ENCODE assay signal across 14 cellular contexts in genomic region chr13:51739403-51740112, GRCh38.
DNase-seq lines count a peak whose midpoint lies in the region; ATAC-seq, FAIRE-seq and TF ChIP-seq lines count a peak whose summit lies in the region.
"Had no signal": no experiment of that assay in that cellular context is flagged by ENCODE, and none has a peak within 500 bp of the region (broad histone marks: within the 10 kb centered on the region; RNA-seq: fewer than 3 reads in every experiment).

No MANE protein-coding gene starts in this region.

- peaks cover 3 to 9% (median 8%) of the 10 kb centered on the region in 4 donors for H3K4me1 ChIP-seq in liver (ENCODE audit: control insufficient read depth in 4 of 4, insufficient read depth in 4 of 4, low read length in 3 of 4)

- H3K4me1 Mint-ChIP-seq in stimulated activated effector memory CD8-positive, alpha-beta T cell treated with anti-CD3 and anti-CD28 coated beads, Interleukin-12 subunit alpha, Interleukin-12 subunit beta, amount 100 ng/mL, for 72 hours, result peaks cover 22% of the 10 kb centered on the region
- peaks cover 17% of the 10 kb centered on the region for H3K4me1 Mint-ChIP-seq in activated CD8-positive, alpha-beta T cell treated with anti-CD3 and anti-CD28 coated beads, Interleukin-2, amount 10 ng/mL, durations not matched to agents 7 days and 5 days (ENCODE audit: low read depth)
- H3K4me1 Mint-ChIP-seq: IgD-negative memory B cell had no signal

- TF ChIP-seq RAD21 in liver (IDR thresholded peaks at IDR 0.05), result peak in 1 of 2 donors; percentile 22

- WGBS in liver, result 51% methylated on average over 6 of the region's 6 CpGs

- H3K9me3 ChIP-seq in liver (ENCODE audit: control insufficient read depth in 4 of 4, low read length in 3 of 4), result no peaks in the 10 kb centered on the region

- TF ChIP-seq CTCF in liver (IDR thresholded peaks at IDR 0.05; ENCODE audit: low read depth, low read length, missing input control), result no peak

- H3K36me3 Mint-ChIP-seq in stimulated activated effector memory CD8-positive, alpha-beta T cell treated with anti-CD3 and anti-CD28 coated beads, Interleukin-12 subunit alpha, Interleukin-12 subunit beta, amount 100 ng/mL, for 72 hours, result peaks cover 35% of the 10 kb centered on the region
- H3K36me3 Mint-ChIP-seq in activated CD8-positive, alpha-beta T cell treated with anti-CD3 and anti-CD28 coated beads, Interleukin-2, amount 10 ng/mL, durations not matched to agents 7 days and 5 days (ENCODE audit: low read depth), result peaks cover 18% of the 10 kb centered on the region

- POLR2A ChIA-PET in activated CD8-positive, alpha-beta T cell treated with anti-CD3 and anti-CD28 coated beads, Interleukin-2, amount 10 ng/mL, durations not matched to agents 7 days and 5 days (lab: Charles Lee), result no interaction called here

- H3K36me3 ChIP-seq in liver (ENCODE audit: control insufficient read depth in 4 of 4, insufficient read depth in 3 of 4, low read depth in 1 of 4, low read length in 3 of 4), result peaks cover 0 to 2% (median 0%) of the 10 kb centered on the region in 4 donors
- H3K36me3 ChIP-seq: cardiac muscle cell had no signal

- no peak overlapping the region for H3K4me3 ChIP-seq in liver (ENCODE audit: low read depth in 1 of 3, low read length in 3 of 3)
- H3K4me3 ChIP-seq: cardiac muscle cell had no signal

- no peaks in the 10 kb centered on the region for H3K27me3 Mint-ChIP-seq in activated CD8-positive, alpha-beta T cell treated with anti-CD3 and anti-CD28 coated beads, Interleukin-2, amount 10 ng/mL, durations not matched to agents 7 days and 5 days (ENCODE audit: low read depth)
- H3K27me3 Mint-ChIP-seq: activated CD4-positive, alpha-beta T cell treated with anti-CD3 and anti-CD28 coated beads, Interleukin-2, amount 10 ng/mL, durations not matched to agents 7 days and 5 days; IgD-negative memory B cell had no signal

- H3K27ac ChIP-seq in liver (ENCODE audit: low read depth in 1 of 2, low read length in 2 of 2), result peak overlapping the region; percentile 27 to 78
- H3K27ac ChIP-seq: cardiac muscle cell had no signal

- no peaks in the 10 kb centered on the region for H3K27me3 ChIP-seq in liver (ENCODE audit: control insufficient read depth in 4 of 4, insufficient read depth in 4 of 4, low read length in 3 of 4)
- H3K27me3 ChIP-seq: cardiac muscle cell had no signal

- peak overlapping the region; percentile 34 for H3K27ac Mint-ChIP-seq in stimulated activated effector memory CD8-positive, alpha-beta T cell treated with anti-CD3 and anti-CD28 coated beads, Interleukin-12 subunit alpha, Interleukin-12 subunit beta, amount 100 ng/mL, for 72 hours
- H3K27ac Mint-ChIP-seq in activated CD8-positive, alpha-beta T cell treated with anti-CD3 and anti-CD28 coated beads, Interleukin-2, amount 10 ng/mL, durations not matched to agents 7 days and 5 days, result no peak overlapping the region
- H3K27ac Mint-ChIP-seq: activated CD4-positive, alpha-beta T cell treated with anti-CD3 and anti-CD28 coated beads, Interleukin-2, amount 10 ng/mL, durations not matched to agents 7 days and 5 days had no signal

- no peak overlapping the region for H3K9ac ChIP-seq in liver (ENCODE audit: low read depth in 1 of 2, low read length in 2 of 2)

- no peak overlapping the region for H3K4me3 Mint-ChIP-seq in stimulated activated effector memory CD8-positive, alpha-beta T cell treated with anti-CD3 and anti-CD28 coated beads, Interleukin-12 subunit alpha, Interleukin-12 subunit beta, amount 100 ng/mL, for 72 hours
- no peak overlapping the region for H3K4me3 Mint-ChIP-seq in activated CD8-positive, alpha-beta T cell treated with anti-CD3 and anti-CD28 coated beads, Interleukin-2, amount 10 ng/mL, durations not matched to agents 7 days and 5 days
- H3K4me3 Mint-ChIP-seq: activated CD4-positive, alpha-beta T cell treated with anti-CD3 and anti-CD28 coated beads, Interleukin-2, amount 10 ng/mL, durations not matched to agents 7 days and 5 days; IgD-negative memory B cell had no signal

- ATAC-seq in stimulated activated effector memory CD8-positive, alpha-beta T cell treated with anti-CD3 and anti-CD28 coated beads, Interleukin-12 subunit alpha, Interleukin-12 subunit beta, amount 100 ng/mL, for 72 hours, result no peak
- no peak for ATAC-seq in activated CD8-positive, alpha-beta T cell treated with anti-CD3 and anti-CD28 coated beads, Interleukin-2, amount 10 ng/mL, durations not matched to agents 7 days and 5 days
- no peak for ATAC-seq in GM18511 (IDR thresholded peaks at IDR 0.05; ENCODE audit: unreplicated experiment)

- intact Hi-C loops in posterior vena cava (cut with DNase I), result loop anchor here in 1 of 2 donors (10.0 kb wide), 2 partner anchors 145 to 515 kb away; partner anchors contain the start of gene FAM124A

- H3K9me3 Mint-ChIP-seq in stimulated activated effector memory CD8-positive, alpha-beta T cell treated with anti-CD3 and anti-CD28 coated beads, Interleukin-12 subunit alpha, Interleukin-12 subunit beta, amount 100 ng/mL, for 72 hours, result no peaks in the 10 kb centered on the region
- H3K9me3 Mint-ChIP-seq in activated CD8-positive, alpha-beta T cell treated with anti-CD3 and anti-CD28 coated beads, Interleukin-2, amount 10 ng/mL, durations not matched to agents 7 days and 5 days (ENCODE audit: insufficient read depth), result no peaks in the 10 kb centered on the region
- H3K9me3 Mint-ChIP-seq: activated CD4-positive, alpha-beta T cell treated with anti-CD3 and anti-CD28 coated beads, Interleukin-2, amount 10 ng/mL, durations not matched to agents 7 days and 5 days; IgD-negative memory B cell had no signal

- DNase-seq in GM04503 (ENCODE audit: low read depth) (peak; percentile 34), AML-193 (lab: John Stamatoyannopoulos, UW) (no peak), posterior vena cava (ENCODE audit: low spot score) (no peak)
- no peak for DNase-seq in stimulated activated effector memory CD8-positive, alpha-beta T cell treated with anti-CD3 and anti-CD28 coated beads, Interleukin-12 subunit alpha, Interleukin-12 subunit beta, amount 100 ng/mL, for 72 hours (ENCODE audit: low spot score in 2 of 2)
- DNase-seq in activated CD8-positive, alpha-beta T cell treated with anti-CD3 and anti-CD28 coated beads, Interleukin-2, amount 10 ng/mL, durations not matched to agents 7 days and 5 days, result no peak
- DNase-seq: activated CD4-positive, alpha-beta T cell treated with anti-CD3 and anti-CD28 coated beads, Interleukin-2, amount 10 ng/mL, durations not matched to agents 7 days and 5 days; NCI-H1417 treated with DMSO at 0.1 percent for 48 hours; NCI-H526; T-helper 2 cell had no signal

- CTCF ChIA-PET in activated CD8-positive, alpha-beta T cell treated with anti-CD3 and anti-CD28 coated beads, Interleukin-2, amount 10 ng/mL, durations not matched to agents 7 days and 5 days (lab: Charles Lee), result interaction anchor here (2.5 kb wide), 1 partner anchor 17 kb away, joined by 8 read pairs; no protein-coding TSS in a partner anchor

- peak; percentile 84 for FAIRE-seq in endometrium (lab: Jason Lieb, UNC)

TF ChIP-seq in liver, 16 proteins besides CTCF, POLR2A, EP300 and RAD21:
- TF ChIP-seq FOXA2 (IDR thresholded peaks at IDR 0.05) (no peak), ATF3 (IDR thresholded peaks at IDR 0.05) (no peak), HNF4A (conservative IDR thresholded peaks at IDR 0.05) (peak in 1 of 2 donors; percentile 14)
